Comparison of ENCODE assay signal across 16 cellular contexts in genomic region chr5:151805414-151806225, GRCh38. TPM values are rescaled to one million over a fixed set of nuclear protein-coding genes. Genes with fewer than 3 reads are reported as not detected.
DNase-seq lines count a peak whose midpoint lies in the region.
"Had no signal": no experiment of that assay in that cellular context is flagged by ENCODE, and none has a peak within 500 bp of the region (broad histone marks: within the 10 kb centered on the region; RNA-seq: fewer than 3 reads in every experiment).

No MANE protein-coding gene starts in this region.

- H3K27ac Mint-ChIP-seq in activated naive CD8-positive, alpha-beta T cell treated with anti-CD3 and anti-CD28 coated beads for 36 hours, result peak overlapping the region; percentile 46
- H3K27ac Mint-ChIP-seq: endodermal cell; GM23338; T-helper 1 cell treated with Interleukin-12 subunit alpha and Interleukin-12 subunit beta and Interleukin-4 antibody, amounts not matched to agents 30 μg/mL and 1 μg/mL, for 36 hours; type B pancreatic cell had no signal

- H3K27me3 ChIP-seq in ACC112 (ENCODE audit: insufficient read depth, low read length) (no peaks in the 10 kb centered on the region), Karpas-422 (ENCODE audit: low read length) (no peaks in the 10 kb centered on the region)

- H3K4me3 Mint-ChIP-seq in activated naive CD8-positive, alpha-beta T cell treated with anti-CD3 and anti-CD28 coated beads for 36 hours, result no peak overlapping the region
- H3K4me3 Mint-ChIP-seq: endodermal cell; GM23338; naive B cell; T-helper 1 cell treated with Interleukin-12 subunit alpha and Interleukin-12 subunit beta and Interleukin-4 antibody, amounts not matched to agents 30 μg/mL and 1 μg/mL, for 36 hours; type B pancreatic cell had no signal

- H3K36me3 ChIP-seq in ACC112 (ENCODE audit: insufficient read depth, low read length) (peaks cover 55% of the 10 kb centered on the region), Karpas-422 (ENCODE audit: insufficient read depth, low read length) (peaks cover 92% of the 10 kb centered on the region)

- no peak overlapping the region for H3K9ac ChIP-seq in Karpas-422 (ENCODE audit: low read length)

- H3K4me3 ChIP-seq in ACC112 (ENCODE audit: low read depth, low read length) (no peak overlapping the region), Karpas-422 (ENCODE audit: low read length) (no peak overlapping the region)
- H3K4me3 ChIP-seq: GM23338, skin epidermis had no signal

- H4K20me1 ChIP-seq in Karpas-422 (ENCODE audit: insufficient read depth, low read depth, low read length), result no peaks in the 10 kb centered on the region

- peak overlapping the region; percentile 61 for H3K27ac ChIP-seq in ACC112 (ENCODE audit: low read depth, low read length)
- no peak overlapping the region for H3K27ac ChIP-seq in Karpas-422 (ENCODE audit: low read length)
- H3K27ac ChIP-seq: skin epidermis had no signal

- peaks cover 5% of the 10 kb centered on the region for H3K9me3 Mint-ChIP-seq in activated naive CD8-positive, alpha-beta T cell treated with anti-CD3 and anti-CD28 coated beads for 36 hours
- H3K9me3 Mint-ChIP-seq: endodermal cell; GM23338; naive B cell; T-helper 1 cell treated with Interleukin-12 subunit alpha and Interleukin-12 subunit beta and Interleukin-4 antibody, amounts not matched to agents 30 μg/mL and 1 μg/mL, for 36 hours; type B pancreatic cell had no signal

- H3K79me2 ChIP-seq in ACC112 (ENCODE audit: control insufficient read depth, insufficient read depth, low read length, unreplicated experiment) (peaks cover 54% of the 10 kb centered on the region), Karpas-422 (ENCODE audit: low read length) (peaks cover 81% of the 10 kb centered on the region)

- peaks cover 60% of the 10 kb centered on the region for H3K36me3 Mint-ChIP-seq in activated naive CD8-positive, alpha-beta T cell treated with anti-CD3 and anti-CD28 coated beads for 36 hours

- H3K9me2 ChIP-seq in Karpas-422 (replicated peaks; ENCODE audit: insufficient read depth, low read length), result no peaks in the 10 kb centered on the region

- H2AFZ ChIP-seq in ACC112 (ENCODE audit: low read length, unreplicated experiment) (no peak overlapping the region), Karpas-422 (ENCODE audit: low read length) (no peak overlapping the region)
- H2AFZ ChIP-seq: GM23338 had no signal

- peaks cover 36% of the 10 kb centered on the region for H3K4me1 Mint-ChIP-seq in activated naive CD8-positive, alpha-beta T cell treated with anti-CD3 and anti-CD28 coated beads for 36 hours
- H3K4me1 Mint-ChIP-seq: endodermal cell, GM23338, naive B cell had no signal

- no peaks in the 10 kb centered on the region for H3K9me3 ChIP-seq in Karpas-422 (ENCODE audit: low read length)

- H3K27me3 Mint-ChIP-seq in activated naive CD8-positive, alpha-beta T cell treated with anti-CD3 and anti-CD28 coated beads for 36 hours, result no peaks in the 10 kb centered on the region
- H3K27me3 Mint-ChIP-seq: naive B cell, type B pancreatic cell had no signal

- H3K4me2 ChIP-seq in Karpas-422 (ENCODE audit: low read depth, low read length, poor library complexity, severe bottlenecking), result no peak overlapping the region
- H3K4me2 ChIP-seq: GM23338 had no signal

- peak; percentile 77 for DNase-seq in GM03348 (ENCODE audit: low spot score)
- DNase-seq in activated naive CD8-positive, alpha-beta T cell treated with anti-CD3 and anti-CD28 coated beads for 36 hours, result no peak
- peak; percentile 65 for DNase-seq in iris pigment epithelial cell (ENCODE audit: low read depth)
- no peak for DNase-seq in SKM-1 treated with dmso at 0.1 percent for 144 hours (lab: John Stamatoyannopoulos, UW; ENCODE audit: unreplicated experiment)
- DNase-seq in NCI-H2196 (lab: John Stamatoyannopoulos, UW; ENCODE audit: unreplicated experiment), result no peak
- no peak for DNase-seq in Ammon's horn (ENCODE audit: low spot score)
- DNase-seq in Karpas-422, result no peak
- DNase-seq: C1 segment of cervical spinal cord, endodermal cell, naive B cell, NCI-H2171 treated with DMSO at 0.1 percent for 48 hours had no signal

- peaks cover 42% of the 10 kb centered on the region for H3K4me1 ChIP-seq in ACC112 (ENCODE audit: control insufficient read depth, insufficient read depth, low read length, unreplicated experiment)
- H3K4me1 ChIP-seq in Karpas-422 (ENCODE audit: low read length), result peaks cover 16% of the 10 kb centered on the region

RNA-seq across cellular contexts. Expression of gene G3BP1, which starts 33.9 kb away (rescaled TPM):
- 100 to 1,000 TPM; 364 to 375 TPM for total RNA-seq in activated naive CD8-positive, alpha-beta T cell treated with anti-CD3 and anti-CD28 coated beads for 36 hours
- 130 and 186 TPM in 2 replicates for total RNA-seq in Karpas-422 (2014; rRNA removed; shearing (Covaris generic); ENCODE audit: low replicate concordance)

RNA-seq across cellular contexts. Expression of gene ATOX1, which starts 47.2 kb away (rescaled TPM):
- total RNA-seq in activated naive CD8-positive, alpha-beta T cell treated with anti-CD3 and anti-CD28 coated beads for 36 hours, result 10 to 100 TPM; 97.7 to 98.6 TPM
- total RNA-seq in Karpas-422 (2014; rRNA removed; shearing (Covaris generic); ENCODE audit: low replicate concordance), result 104 and 114 TPM in 2 replicates

Comparison
In these comparisons a context has a peak if more than half of its experiments do, and no peak if none do; other contexts are left out.
1. DNase-seq: peak in GM03348 (single experiment) and iris pigment epithelial cell (single experiment); none in activated naive CD8-positive, alpha-beta T cell treated with anti-CD3 and anti-CD28 coated beads for 36 hours (single experiment), SKM-1 treated with dmso at 0.1 percent for 144 hours (single experiment), NCI-H2196 (single experiment), Ammon's horn (single experiment) and Karpas-422 (single experiment).